ENCODE assay signal across 2 cellular contexts in genomic region chr7:116535416-116535815, GRCh38.
TF ChIP-seq lines count a peak whose summit lies in the region.

No MANE protein-coding gene starts in this region.

TF ChIP-seq in SK-N-SH, 30 proteins besides CTCF, POLR2A, EP300 and RAD21 (continued from another document):
- no peak for TF ChIP-seq PBX3 (IDR thresholded peaks at IDR 0.05)
- TF ChIP-seq ZBTB33 (IDR thresholded peaks at IDR 0.05; ENCODE audit: borderline replicate concordance, low read depth) = no peak
- TF ChIP-seq RFX5 (IDR thresholded peaks at IDR 0.05; ENCODE audit: low read length) = no peak
- TF ChIP-seq REST (IDR thresholded peaks at IDR 0.05; ENCODE audit: low read depth, low read length) = no peak
- no peak for TF ChIP-seq NRF1 (IDR thresholded peaks at IDR 0.05; ENCODE audit: low read depth, low read length)
- TF ChIP-seq FOXJ3 (CRISPR knock-in tag; IDR thresholded peaks at IDR 0.05) = no peak
- no peak for TF ChIP-seq TCF12 (IDR thresholded peaks at IDR 0.05)
- TF ChIP-seq IRF3 (IDR thresholded peaks at IDR 0.05; ENCODE audit: low read depth, low read length) = no peak
- TF ChIP-seq TAF1 (IDR thresholded peaks at IDR 0.05; ENCODE audit: borderline replicate concordance, low read depth, low read length) = no peak
- no peak for TF ChIP-seq SMC3 (IDR thresholded peaks at IDR 0.05; ENCODE audit: low read depth, low read length)

TF ChIP-seq in SK-N-SH treated with all-trans-retinoic acid at 6 μM for 48 hours, 23 proteins besides CTCF, POLR2A, EP300 and RAD21 (continued from another document):
- TF ChIP-seq PATZ1 (CRISPR knock-in tag; IDR thresholded peaks at IDR 0.05; ENCODE audit: borderline replicate concordance) = no peak
- TF ChIP-seq POU6F1 (CRISPR knock-in tag; IDR thresholded peaks at IDR 0.05; ENCODE audit: borderline replicate concordance, low read depth) = no peak
TF ChIP-seq in SK-N-SH treated with all-trans-retinoic acid at 6 μM for 48 hours: peak in this region for 0.
